ENCODE assay signal across 17 cellular contexts in genomic region chr11:60607483-60607882, GRCh38.
A peak's percentile ranks its signal among the peaks of the same experiment; 100 is the strongest.
DNase-seq lines count a peak whose midpoint lies in the region; ATAC-seq and TF ChIP-seq lines count a peak whose summit lies in the region.
"Had no signal": no experiment of that assay in that cellular context is flagged by ENCODE, and none has a peak within 500 bp of the region (broad histone marks: within the 10 kb centered on the region; RNA-seq: fewer than 3 reads in every experiment).

No MANE protein-coding gene starts in this region.

- no peak for ATAC-seq in HG03108 (IDR thresholded peaks at IDR 0.05; ENCODE audit: unreplicated experiment)
- ATAC-seq: CD8-positive, alpha-beta T cell; K562; Right ventricle myocardium inferior had no signal

- peaks cover 4% of the 10 kb centered on the region for H3K27me3 ChIP-seq in mammary epithelial cell (ENCODE audit: insufficient read depth, low read length)
- H3K27me3 ChIP-seq in neural progenitor cell: no peaks in the 10 kb centered on the region
- H3K27me3 ChIP-seq: Peyer's patch had no signal

- H3K4me3 ChIP-seq in GM12875 (ENCODE audit: low read depth, low read length) (no peak overlapping the region), mammary epithelial cell (replicated peaks in 1 of 3; ENCODE audit: insufficient read depth in 1 of 3, low read depth in 2 of 3, low read length in 3 of 3) (no peak overlapping the region), neural progenitor cell (no peak overlapping the region)
- H3K4me3 ChIP-seq: K562, Peyer's patch had no signal

- dilution Hi-C loops in mammary epithelial cell (cut with HindIII; ENCODE audit: low sequenced_read_pairs): no loop called here

- H3K4me1 ChIP-seq in mammary epithelial cell (ENCODE audit: insufficient read depth, low read length): no peaks in the 10 kb centered on the region
- H3K4me1 ChIP-seq in neural progenitor cell: no peaks in the 10 kb centered on the region
- H3K4me1 ChIP-seq: Peyer's patch had no signal

- H3K27ac ChIP-seq in mammary epithelial cell (ENCODE audit: insufficient read depth, low read depth, low read length) (no peak overlapping the region), neural progenitor cell (no peak overlapping the region)
- H3K27ac ChIP-seq: Peyer's patch had no signal

- no peaks in the 10 kb centered on the region for H3K27me3 Mint-ChIP-seq in neural progenitor cell (ENCODE audit: insufficient read depth, low read depth)

- DNase-seq in ELR (ENCODE audit: low read depth) (peak; percentile 6), mammary epithelial cell (no peak), neural progenitor cell (ENCODE audit: low spot score) (no peak), NOMO-1 treated with dmso at 0.1 percent for 144 hours (lab: John Stamatoyannopoulos, UW; ENCODE audit: unreplicated experiment) (no peak), NCI-H2081 (lab: John Stamatoyannopoulos, UW) (no peak), NCI-H345 treated with DMSO at 0.1 percent for 48 hours (lab: John Stamatoyannopoulos, UW; ENCODE audit: unreplicated experiment) (no peak)
- DNase-seq: CD8-positive, alpha-beta T cell; DMS79; NCI-H1048; NCI-H1436 treated with DMSO at 0.1 percent for 48 hours; NCI-H2081 treated with DMSO at 0.1 percent for 48 hours; NCI-H510A treated with DMSO at 0.1 percent for 48 hours; Peyer's patch had no signal

- no peaks in the 10 kb centered on the region for H3F3A ChIP-seq in neural progenitor cell (ENCODE audit: low read depth)

- in situ Hi-C loops in mammary epithelial cell (cut with MboI; ENCODE audit: low sequenced_read_pairs in 2 of 2): loop anchor here in 1 of 2 donors (25.0 kb wide), 2 partner anchors 245 to 345 kb away; no protein-coding TSS in a partner anchor

- CTCF ChIA-PET in mammary epithelial cell (lab: Charles Lee; ENCODE audit: low non-redundant PET): no interaction called here

- H3K9me3 ChIP-seq in mammary epithelial cell (replicated peaks; ENCODE audit: insufficient read depth, low read length) (no peaks in the 10 kb centered on the region), neural progenitor cell (ENCODE audit: low read depth) (no peaks in the 10 kb centered on the region)
- H3K9me3 ChIP-seq: Peyer's patch had no signal

- H3K9ac ChIP-seq in mammary epithelial cell (ENCODE audit: insufficient read depth, low read length): no peak overlapping the region
- H3K9ac ChIP-seq in neural progenitor cell: no peak overlapping the region

- no peaks in the 10 kb centered on the region for H3K36me3 Mint-ChIP-seq in neural progenitor cell
- H3K36me3 Mint-ChIP-seq: CD8-positive, alpha-beta T cell had no signal

- H3K4me2 ChIP-seq in mammary epithelial cell (ENCODE audit: insufficient read depth, low read depth, low read length): no peak overlapping the region
- no peak overlapping the region for H3K4me2 ChIP-seq in neural progenitor cell

- H3K79me2 ChIP-seq in mammary epithelial cell (ENCODE audit: insufficient read depth, low read length) (no peaks in the 10 kb centered on the region), neural progenitor cell (ENCODE audit: low read depth) (no peaks in the 10 kb centered on the region)

- intact Hi-C loops in mammary epithelial cell (cut with micrococcal nuclease): no loop called here

- H3K27ac Mint-ChIP-seq in neural progenitor cell: no peak overlapping the region
- H3K27ac Mint-ChIP-seq: CD8-positive, alpha-beta T cell had no signal

- H3K4me1 Mint-ChIP-seq in neural progenitor cell: no peaks in the 10 kb centered on the region

- no peaks in the 10 kb centered on the region for H3K36me3 ChIP-seq in mammary epithelial cell (ENCODE audit: insufficient read depth, low read length)
- no peaks in the 10 kb centered on the region for H3K36me3 ChIP-seq in neural progenitor cell
- H3K36me3 ChIP-seq: Peyer's patch had no signal

- TF ChIP-seq CTCF in GM12875 (IDR thresholded peaks at IDR 0.05; ENCODE audit: borderline replicate concordance, insufficient read depth, low read depth, low read length) (peak; percentile 4; the same call in 1 of the 2 replicates), mammary epithelial cell (conservative IDR thresholded peaks at IDR 0.05 in 1 of 2, IDR thresholded peaks at IDR 0.05 in 1 of 2; ENCODE audit: extremely low read depth in 1 of 2, insufficient read depth in 1 of 2, low read depth in 1 of 2, low read length in 2 of 2) (peak; percentile 3 to 9), neural progenitor cell (IDR thresholded peaks at IDR 0.05) (peak; percentile 26)

- no peaks in the 10 kb centered on the region for H3K9me3 Mint-ChIP-seq in neural progenitor cell
- H3K9me3 Mint-ChIP-seq: CD8-positive, alpha-beta T cell had no signal

- H4K20me1 ChIP-seq in mammary epithelial cell (ENCODE audit: insufficient read depth, low read length): no peaks in the 10 kb centered on the region
- no peaks in the 10 kb centered on the region for H4K20me1 ChIP-seq in neural progenitor cell (ENCODE audit: low read depth)

- H2AFZ ChIP-seq in mammary epithelial cell (ENCODE audit: low read depth, low read length) (no peak overlapping the region), neural progenitor cell (replicated peaks) (no peak overlapping the region)

- WGBS in mammary epithelial cell (ENCODE audit: low coverage, missing lambda C conversion rate): 69% methylated on average over 3 of the region's 3 CpGs

- BruUV-seq in mammary epithelial cell (replicated peaks; lab: Mats Ljungman, UMichigan): no TSS peak

- H3K4me3 Mint-ChIP-seq in neural progenitor cell: no peak overlapping the region
- H3K4me3 Mint-ChIP-seq: CD8-positive, alpha-beta T cell had no signal
